Comparison of ENCODE assay signal across 12 cellular contexts in genomic region chr16:67987460-67988160, GRCh38. TPM values are rescaled to one million over a fixed set of nuclear protein-coding genes. Genes with fewer than 3 reads are reported as not detected.
DNase-seq lines count a peak whose midpoint lies in the region; ATAC-seq lines count a peak whose summit lies in the region.
"Had no signal": no experiment of that assay in that cellular context is flagged by ENCODE, and none has a peak within 500 bp of the region (broad histone marks: within the 10 kb centered on the region; RNA-seq: fewer than 3 reads in every experiment).

No MANE protein-coding gene starts in this region.

- no peak overlapping the region for H3K4me2 ChIP-seq in mesenchymal stem cell (ENCODE audit: low read length, poor library complexity, severe bottlenecking)

- no peak overlapping the region for H2AFZ ChIP-seq in mesenchymal stem cell (ENCODE audit: low read depth, low read length)

- no peak overlapping the region for H3K4me3 ChIP-seq in mesenchymal stem cell (ENCODE audit: insufficient read depth in 1 of 2, low read depth in 1 of 2, low read length in 2 of 2)
- H3K4me3 ChIP-seq: stomach had no signal

- H3K79me1 ChIP-seq in mesenchymal stem cell (replicated peaks; ENCODE audit: low read length, poor library complexity, severe bottlenecking): no peaks in the 10 kb centered on the region

- H2BK120ac ChIP-seq in mesenchymal stem cell (ENCODE audit: low read depth, low read length): no peak overlapping the region

- intact Hi-C loops in Right ventricle myocardium inferior (cut with DNase I): loop anchor here (5.0 kb wide), 1 partner anchor 45 kb away; the partner anchor contains the start of gene LCAT
- intact Hi-C loops in cardiac septum (cut with DNase I): no loop called here

- ATAC-seq in Right ventricle myocardium inferior: peak; percentile 37
- no peak for ATAC-seq in HG03159 (IDR thresholded peaks at IDR 0.05; ENCODE audit: unreplicated experiment)

- H2BK12ac ChIP-seq in mesenchymal stem cell (ENCODE audit: low read length in 2 of 2): no peak overlapping the region

- H3K36me3 ChIP-seq in mesenchymal stem cell (ENCODE audit: control insufficient read depth in 1 of 2, insufficient read depth in 2 of 2, low read depth in 1 of 2, low read length in 2 of 2): no peaks in the 10 kb centered on the region
- H3K36me3 ChIP-seq: BE2C, stomach had no signal

- 79% methylated on average over 11 of the region's 11 CpGs for WGBS in mesenchymal stem cell

- no peak overlapping the region for H2BK15ac ChIP-seq in mesenchymal stem cell (ENCODE audit: low read depth, poor library complexity, severe bottlenecking)

- no peak overlapping the region for H3K9ac ChIP-seq in mesenchymal stem cell (ENCODE audit: low read length)

- H4K91ac ChIP-seq in mesenchymal stem cell (ENCODE audit: low read length): no peak overlapping the region

- H3K27me3 ChIP-seq in mesenchymal stem cell (ENCODE audit: control insufficient read depth in 1 of 2, insufficient read depth in 1 of 2, low read length in 2 of 2): peaks cover 0 to 16% of the 10 kb centered on the region in 2 experiments
- H3K27me3 ChIP-seq: BE2C, stomach had no signal

- H2BK5ac ChIP-seq in mesenchymal stem cell (ENCODE audit: low read depth, low read length, poor library complexity, severe bottlenecking): no peak overlapping the region

- no peak for DNase-seq in Right ventricle myocardium inferior (ENCODE audit: missing footprints)
- DNase-seq in cardiac septum (ENCODE audit: low spot score): no peak
- peak; percentile 61 for DNase-seq in dermis blood vessel endothelial cell
- peak; percentile 51 for DNase-seq in mesenchymal stem cell
- DNase-seq in HuH-7.5 (ENCODE audit: low spot score): no peak
- no peak for DNase-seq in KG1 (lab: John Stamatoyannopoulos, UW)
- no peak for DNase-seq in NCI-H2081 treated with DMSO at 0.1 percent for 48 hours (lab: John Stamatoyannopoulos, UW)
- DNase-seq: BE2C; effector CD4-positive, alpha-beta T cell; stomach had no signal

- peaks cover 1% of the 10 kb centered on the region for H3K4me1 ChIP-seq in mesenchymal stem cell (ENCODE audit: control insufficient read depth, insufficient read depth, low read depth, low read length)
- H3K4me1 ChIP-seq: BE2C had no signal

- H3K23ac ChIP-seq in mesenchymal stem cell (ENCODE audit: low read length in 2 of 2): no peak overlapping the region

- no peak overlapping the region for H3K18ac ChIP-seq in mesenchymal stem cell (ENCODE audit: low read depth in 1 of 2, low read length in 2 of 2)

- no peak overlapping the region for H3K27ac ChIP-seq in mesenchymal stem cell (ENCODE audit: low read length, poor library complexity, severe bottlenecking)
- H3K27ac ChIP-seq: VCaP had no signal

- no peak overlapping the region for H2AK5ac ChIP-seq in mesenchymal stem cell (ENCODE audit: low read length, severe bottlenecking)

- H3K9me3 ChIP-seq in mesenchymal stem cell (ENCODE audit: control insufficient read depth, low read length): no peaks in the 10 kb centered on the region
- H3K9me3 ChIP-seq: BE2C, stomach had no signal

- H3K14ac ChIP-seq in mesenchymal stem cell (ENCODE audit: low read length in 2 of 2): no peak overlapping the region

- no peak overlapping the region for H4K8ac ChIP-seq in mesenchymal stem cell (ENCODE audit: low read length)

- no peak overlapping the region for H3K4ac ChIP-seq in mesenchymal stem cell (ENCODE audit: low read depth in 1 of 2, low read length in 2 of 2)

RNA-seq across cellular contexts. Expression of gene DPEP3, which starts 7.3 kb away (rescaled TPM):
- total RNA-seq in Right ventricle myocardium inferior (not detected), cardiac septum (not detected), dermis blood vessel endothelial cell (not detected in 2 replicates)
- polyA plus RNA-seq in mesenchymal stem cell (2013, experiment 1 of 2): not detected
- not detected for polyA plus RNA-seq in mesenchymal stem cell (2013, experiment 2 of 2)
- total RNA-seq: stomach had no signal
- polyA plus RNA-seq: stomach had no signal

RNA-seq across cellular contexts. Expression of gene DPEP2, which starts 11.7 kb away (rescaled TPM):
- total RNA-seq in Right ventricle myocardium inferior (0.87 TPM), cardiac septum (0.78 TPM), dermis blood vessel endothelial cell (2.9 and 3.7 TPM in 2 replicates)
- polyA plus RNA-seq in mesenchymal stem cell (2013, experiment 1 of 2): 0.35 TPM
- polyA plus RNA-seq in mesenchymal stem cell (2013, experiment 2 of 2): 0.19 TPM

RNA-seq across cellular contexts. Expression of gene SLC12A4, which starts 19.2 kb away (rescaled TPM):
- total RNA-seq in Right ventricle myocardium inferior (97.5 TPM), cardiac septum (121 TPM), dermis blood vessel endothelial cell (68.9 and 94.1 TPM in 2 replicates)
- 43.9 TPM for polyA plus RNA-seq in mesenchymal stem cell (2013, experiment 1 of 2)
- polyA plus RNA-seq in mesenchymal stem cell (2013, experiment 2 of 2): 45.1 TPM

RNA-seq across cellular contexts. Expression of gene DPEP2NB, which starts 28.1 kb away (rescaled TPM):
- total RNA-seq in Right ventricle myocardium inferior: not detected
- total RNA-seq in cardiac septum: not detected
- not detected in 2 replicates for total RNA-seq in dermis blood vessel endothelial cell
- not detected for polyA plus RNA-seq in mesenchymal stem cell (2013, experiment 1 of 2)
- not detected for polyA plus RNA-seq in mesenchymal stem cell (2013, experiment 2 of 2)
- total RNA-seq: stomach had no signal
- polyA plus RNA-seq: stomach had no signal

RNA-seq across cellular contexts. Expression of gene DDX28, which starts 35.4 kb away (rescaled TPM):
- total RNA-seq in Right ventricle myocardium inferior (7.5 TPM), cardiac septum (8.6 TPM), dermis blood vessel endothelial cell (15.1 and 19.5 TPM in 2 replicates)
- 4.4 TPM for polyA plus RNA-seq in mesenchymal stem cell (2013, experiment 1 of 2)
- 4.6 TPM for polyA plus RNA-seq in mesenchymal stem cell (2013, experiment 2 of 2)

Comparison
In these comparisons a context has a peak if more than half of its experiments do, and no peak if none do; other contexts are left out.
1. DNase-seq: peak in dermis blood vessel endothelial cell (single experiment) and mesenchymal stem cell (single experiment); none in Right ventricle myocardium inferior (single experiment), cardiac septum (single experiment), HuH-7.5 (single experiment), KG1 (single experiment) and NCI-H2081 treated with DMSO at 0.1 percent for 48 hours (single experiment).